Comparison of ENCODE assay signal across 31 cellular contexts in genomic region chr2:26061539-26061938, GRCh38.
"Had no signal": no experiment of that assay in that cellular context is flagged by ENCODE, and none has a peak within 500 bp of the region (broad histone marks: within the 10 kb centered on the region; RNA-seq: fewer than 3 reads in every experiment).

No MANE protein-coding gene starts in this region.

- H3K4me3 Mint-ChIP-seq: dendritic cell treated with granulocyte-macrophage colony-stimulating factor and Interleukin-4, amounts not matched to agents 40 ng/mL and 50 ng/mL, for 4 days; endodermal cell; mesothelial cell of epicardium; naive B cell; natural killer cell treated with Interleukin-12 subunit alpha and Interleukin-12 subunit beta and Interleukin-15 and Interleukin-18, amount 100 ng/mL, for 72 hours; neural crest cell; stimulated activated naive CD8-positive, alpha-beta T cell treated with anti-CD3 and anti-CD28 coated beads, Interleukin-15, Interleukin-2, amounts not matched to agents 100 ng/mL and 50 ng/mL, for 24 hours had no signal

- H3K27me3 ChIP-seq: colonic mucosa, esophagus muscularis mucosa, foreskin keratinocyte, gastroesophageal sphincter, heart left ventricle, hepatocyte, right atrium auricular region, suprapubic skin, transverse colon, vagina had no signal

- H3K9me3 Mint-ChIP-seq: dendritic cell treated with granulocyte-macrophage colony-stimulating factor and Interleukin-4, amounts not matched to agents 40 ng/mL and 50 ng/mL, for 4 days; endodermal cell; mesothelial cell of epicardium; naive B cell; natural killer cell treated with Interleukin-12 subunit alpha and Interleukin-12 subunit beta and Interleukin-15 and Interleukin-18, amount 100 ng/mL, for 72 hours; neural crest cell; stimulated activated naive CD8-positive, alpha-beta T cell treated with anti-CD3 and anti-CD28 coated beads, Interleukin-15, Interleukin-2, amounts not matched to agents 100 ng/mL and 50 ng/mL, for 24 hours had no signal

- H3K9me3 ChIP-seq: colonic mucosa, esophagus muscularis mucosa, gastroesophageal sphincter, heart left ventricle, mucosa of descending colon, prostate gland, right atrium auricular region, suprapubic skin, transverse colon, vagina had no signal

- DNase-seq: colonic mucosa; effector CD8-positive, alpha-beta T cell; endodermal cell; foreskin keratinocyte; heart left ventricle; kidney; mesenchymal stem cell; mucosa of descending colon; naive B cell; stimulated activated CD4-positive, alpha-beta T cell treated with anti-CD3 and anti-CD28 coated beads, Interleukin-12 subunit alpha, Interleukin-12 subunit beta, amount 100 ng/mL, for 4 hours; stimulated activated CD4-positive, alpha-beta T cell treated with anti-CD3 and anti-CD28 coated beads, Interleukin-1b, Interleukin-23, amount 100 ng/mL, for 48 hours; stimulated activated CD4-positive, alpha-beta T cell treated with anti-CD3 and anti-CD28 coated beads, Interleukin-4, amount 100 ng/mL, for 1 hour; stimulated activated CD8-positive, alpha-beta memory T cell treated with anti-CD3 and anti-CD28 coated beads, Interleukin-4, amount 100 ng/mL, for 48 hours; transverse colon had no signal

- H3K4me3 ChIP-seq: colonic mucosa, esophagus muscularis mucosa, gastroesophageal sphincter, heart left ventricle, hepatocyte, mucosa of descending colon, prostate gland, right atrium auricular region, smooth muscle cell, suprapubic skin, transverse colon, vagina had no signal

- H3K36me3 ChIP-seq: colonic mucosa, prostate gland, right atrium auricular region, vagina had no signal

- ATAC-seq: foreskin keratinocyte; gastroesophageal sphincter; heart left ventricle; left lobe of liver; mucosa of descending colon; natural killer cell treated with Interleukin-12 subunit alpha and Interleukin-12 subunit beta and Interleukin-15 and Interleukin-18, amount 100 ng/mL, for 72 hours; sciatic nerve had no signal

- H3K4me2 ChIP-seq: hepatocyte, smooth muscle cell had no signal

- H3K4me1 ChIP-seq: colonic mucosa, parathyroid adenoma, prostate gland had no signal

- H2AFZ ChIP-seq: hepatocyte, parathyroid adenoma had no signal

- H3K9ac ChIP-seq: parathyroid adenoma had no signal

- H3K27ac Mint-ChIP-seq: dendritic cell treated with granulocyte-macrophage colony-stimulating factor and Interleukin-4, amounts not matched to agents 40 ng/mL and 50 ng/mL, for 4 days; endodermal cell; mesothelial cell of epicardium; natural killer cell treated with Interleukin-12 subunit alpha and Interleukin-12 subunit beta and Interleukin-15 and Interleukin-18, amount 100 ng/mL, for 72 hours; stimulated activated naive CD8-positive, alpha-beta T cell treated with anti-CD3 and anti-CD28 coated beads, Interleukin-15, Interleukin-2, amounts not matched to agents 100 ng/mL and 50 ng/mL, for 24 hours had no signal

- H3K27me3 Mint-ChIP-seq: dendritic cell treated with granulocyte-macrophage colony-stimulating factor and Interleukin-4, amounts not matched to agents 40 ng/mL and 50 ng/mL, for 4 days; naive B cell; natural killer cell treated with Interleukin-12 subunit alpha and Interleukin-12 subunit beta and Interleukin-15 and Interleukin-18, amount 100 ng/mL, for 72 hours; stimulated activated naive CD8-positive, alpha-beta T cell treated with anti-CD3 and anti-CD28 coated beads, Interleukin-15, Interleukin-2, amounts not matched to agents 100 ng/mL and 50 ng/mL, for 24 hours had no signal

- H3K27ac ChIP-seq: colonic mucosa, epithelial cell of prostate, esophagus muscularis mucosa, foreskin keratinocyte, gastroesophageal sphincter, heart left ventricle, hepatocyte, parathyroid adenoma, prostate gland, right atrium auricular region, suprapubic skin, transverse colon, vagina had no signal
